ENCODE assay signal across 8 cellular contexts in genomic region chr21:42939581-42940413, GRCh38. TPM values are rescaled to one million over a fixed set of nuclear protein-coding genes. Genes with fewer than 3 reads are reported as not detected.
DNase-seq lines count a peak whose midpoint lies in the region; FAIRE-seq and TF ChIP-seq lines count a peak whose summit lies in the region.

No MANE protein-coding gene starts in this region.

- no peak overlapping the region for H3K4me2 ChIP-seq in endothelial cell of umbilical vein (ENCODE audit: insufficient read depth, low read length)

- CTCF ChIA-PET in endothelial cell of umbilical vein (lab: Charles Lee) = interaction anchor here (1.9 kb wide), 1 partner anchor 23 kb away, joined by 5 read pairs; no protein-coding TSS in a partner anchor
- CTCF ChIA-PET in activated naive CD4-positive, alpha-beta T cell treated with anti-CD3 and anti-CD28 coated beads, Interleukin-2, amount 10 ng/mL, durations not matched to agents 7 days and 5 days (lab: Charles Lee) = no interaction called here

- intact Hi-C loops in endothelial cell of umbilical vein (cut with micrococcal nuclease) = no loop called here

- H3K27ac Mint-ChIP-seq in activated naive CD4-positive, alpha-beta T cell treated with anti-CD3 and anti-CD28 coated beads, Interleukin-2, amount 10 ng/mL, durations not matched to agents 7 days and 5 days = no peak overlapping the region

- no peak overlapping the region for H3K9ac ChIP-seq in endothelial cell of umbilical vein (replicated peaks; ENCODE audit: extremely low read depth, insufficient read depth, low read length)

- peaks cover 3% of the 10 kb centered on the region for H3K4me1 ChIP-seq in endothelial cell of umbilical vein (ENCODE audit: control insufficient read depth, extremely low read depth, insufficient read depth, low read length)

- no peak overlapping the region for H3K27ac ChIP-seq in endothelial cell of umbilical vein (ENCODE audit: insufficient read depth, low read depth, low read length)

- no peaks in the 10 kb centered on the region for H3K36me3 ChIP-seq in endothelial cell of umbilical vein (ENCODE audit: control insufficient read depth in 2 of 2, extremely low read depth in 1 of 2, insufficient read depth in 2 of 2, low read length in 2 of 2)

- no peaks in the 10 kb centered on the region for H3K36me3 Mint-ChIP-seq in activated naive CD4-positive, alpha-beta T cell treated with anti-CD3 and anti-CD28 coated beads, Interleukin-2, amount 10 ng/mL, durations not matched to agents 7 days and 5 days

- H3K4me3 ChIP-seq in AG09309 (ENCODE audit: control insufficient read depth, low read depth, low read length) (peak overlapping the region; percentile 32), endothelial cell of umbilical vein (replicated peaks in 1 of 3; ENCODE audit: insufficient read depth in 1 of 3, low read depth in 1 of 3, low read length in 3 of 3) (no peak overlapping the region)

- no peaks in the 10 kb centered on the region for H4K20me1 ChIP-seq in endothelial cell of umbilical vein (replicated peaks; ENCODE audit: control insufficient read depth, extremely low read depth, insufficient read depth, low read length)

- H3K9me3 Mint-ChIP-seq in activated naive CD4-positive, alpha-beta T cell treated with anti-CD3 and anti-CD28 coated beads, Interleukin-2, amount 10 ng/mL, durations not matched to agents 7 days and 5 days = no peaks in the 10 kb centered on the region

- H3K9me1 ChIP-seq in endothelial cell of umbilical vein (replicated peaks; ENCODE audit: control insufficient read depth, extremely low read depth, insufficient read depth, low read length) = no peaks in the 10 kb centered on the region

- H3K9me3 ChIP-seq in endothelial cell of umbilical vein (replicated peaks; ENCODE audit: control insufficient read depth, insufficient read depth, low read length) = no peaks in the 10 kb centered on the region

- peaks cover 3 to 4% of the 10 kb centered on the region in 2 experiments for H3K27me3 ChIP-seq in endothelial cell of umbilical vein (ENCODE audit: control insufficient read depth in 2 of 2, insufficient read depth in 2 of 2, low read length in 2 of 2)

- no TSS peak for BruUV-seq in endothelial cell of umbilical vein (replicated peaks; lab: Mats Ljungman, UMichigan)

- no peak for TF ChIP-seq POLR2A in endothelial cell of umbilical vein (IDR thresholded peaks at IDR 0.05; ENCODE audit: low read depth, low read length)

- no peaks in the 10 kb centered on the region for H3K79me2 ChIP-seq in endothelial cell of umbilical vein (ENCODE audit: control insufficient read depth, insufficient read depth, low read length)

- FAIRE-seq in endothelial cell of umbilical vein (lab: Jason Lieb, UNC) = peak; percentile 83
- no peak for FAIRE-seq in GM19239 (lab: Jason Lieb, UNC)

- H3K27me3 Mint-ChIP-seq in activated naive CD4-positive, alpha-beta T cell treated with anti-CD3 and anti-CD28 coated beads, Interleukin-2, amount 10 ng/mL, durations not matched to agents 7 days and 5 days = peaks cover 10% of the 10 kb centered on the region

- DNase-seq in AG09309 (ENCODE audit: low read depth) (peak; percentile 89), NCI-H460 (ENCODE audit: extremely low read depth, low read depth) (peak; percentile 88), endothelial cell of umbilical vein (ENCODE audit: low read depth, low spot score) (peak; percentile 79), mucosa of gallbladder (ENCODE audit: low spot score) (peak; percentile 84), KG1 (lab: John Stamatoyannopoulos, UW) (no peak), GM19239 (ENCODE audit: insufficient read length, low spot score) (no peak), NCI-H1417 treated with DMSO at 0.1 percent for 48 hours (lab: John Stamatoyannopoulos, UW) (no peak)
- DNase-seq in activated naive CD4-positive, alpha-beta T cell treated with anti-CD3 and anti-CD28 coated beads, Interleukin-2, amount 10 ng/mL, durations not matched to agents 7 days and 5 days = no peak

- TF ChIP-seq CTCF in AG09309 (IDR thresholded peaks at IDR 0.05; ENCODE audit: control insufficient read depth, insufficient read depth, low read depth, low read length, missing control alignments) (no peak), endothelial cell of umbilical vein (IDR thresholded peaks at IDR 0.05; ENCODE audit: extremely low read depth in 1 of 2, insufficient read depth in 1 of 2, low read depth in 1 of 2, low read length in 2 of 2) (no peak)

- POLR2A ChIA-PET in endothelial cell of umbilical vein (lab: Charles Lee) = no interaction called here

- H3K4me1 Mint-ChIP-seq in activated naive CD4-positive, alpha-beta T cell treated with anti-CD3 and anti-CD28 coated beads, Interleukin-2, amount 10 ng/mL, durations not matched to agents 7 days and 5 days = no peaks in the 10 kb centered on the region

- no peak overlapping the region for H3K4me3 Mint-ChIP-seq in activated naive CD4-positive, alpha-beta T cell treated with anti-CD3 and anti-CD28 coated beads, Interleukin-2, amount 10 ng/mL, durations not matched to agents 7 days and 5 days

- dilution Hi-C loops in endothelial cell of umbilical vein (cut with MboI; ENCODE audit: extremely low pct_ligation_motif_present, low sequenced_read_pairs) = no loop called here

- no peak overlapping the region for H2AFZ ChIP-seq in endothelial cell of umbilical vein (ENCODE audit: low read depth, low read length)

TF ChIP-seq in endothelial cell of umbilical vein, 7 proteins besides CTCF, POLR2A, EP300 and RAD21:
- TF ChIP-seq GATA2 (IDR thresholded peaks at IDR 0.05; ENCODE audit: insufficient read depth, insufficient read length, low read depth, low read length) = no peak
- TF ChIP-seq FOS (IDR thresholded peaks at IDR 0.05; ENCODE audit: borderline replicate concordance, insufficient read depth, low read length) = peak; percentile 11

RNA-seq across cellular contexts. Expression of gene ERVH48-1, which starts 14.4 kb away (rescaled TPM):
- total RNA-seq in NCI-H460 (2014; rRNA removed; shearing (Covaris generic)) = not detected in 2 replicates
- polyA plus RNA-seq in NCI-H460 (2014; cell fraction: nucleus; rRNA removed) = not detected in 2 replicates
- total RNA-seq in endothelial cell of umbilical vein (not detected in 2 replicates), mucosa of gallbladder (not detected)
- not detected in 2 replicates for polyA plus RNA-seq in endothelial cell of umbilical vein
- not detected in 2 replicates for polyA plus RNA-seq in endothelial cell of umbilical vein (2011; cell fraction: cytosol; rRNA removed)
- polyA plus RNA-seq in endothelial cell of umbilical vein (2011; cell fraction: nucleus; rRNA removed) = not detected in 2 replicates
- not detected in 2 replicates for polyA plus RNA-seq in endothelial cell of umbilical vein (2012)
- 0.15 TPM in 1 of 2 replicates, not detected in the other for polyA minus RNA-seq in endothelial cell of umbilical vein
- 0.41 TPM for polyA minus RNA-seq in endothelial cell of umbilical vein (2011; cell fraction: cytosol; rRNA and poly(A)+ RNA removed)
- polyA minus RNA-seq in endothelial cell of umbilical vein (2011; cell fraction: nucleus; rRNA and poly(A)+ RNA removed) = not detected in 2 replicates

RNA-seq across cellular contexts. Expression of gene PKNOX1, which starts 34.6 kb away (rescaled TPM):
- 9.7 and 9.8 TPM in 2 replicates for total RNA-seq in NCI-H460 (2014; rRNA removed; shearing (Covaris generic))
- 6.4 and 8.0 TPM in 2 replicates for polyA plus RNA-seq in NCI-H460 (2014; cell fraction: nucleus; rRNA removed)
- total RNA-seq in endothelial cell of umbilical vein = 16.6 and 19.3 TPM in 2 replicates
- 15.8 and 23.6 TPM in 2 replicates for polyA plus RNA-seq in endothelial cell of umbilical vein
- 25.0 and 30.5 TPM in 2 replicates for polyA plus RNA-seq in endothelial cell of umbilical vein (2011; cell fraction: cytosol; rRNA removed)
- polyA plus RNA-seq in endothelial cell of umbilical vein (2011; cell fraction: nucleus; rRNA removed) = 29.6 and 32.6 TPM in 2 replicates
- 17.2 and 23.2 TPM in 2 replicates for polyA plus RNA-seq in endothelial cell of umbilical vein (2012)
- polyA minus RNA-seq in endothelial cell of umbilical vein = 41.7 and 44.5 TPM in 2 replicates
- 34.1 TPM for polyA minus RNA-seq in endothelial cell of umbilical vein (2011; cell fraction: cytosol; rRNA and poly(A)+ RNA removed)
- 19.1 and 33.3 TPM in 2 replicates for polyA minus RNA-seq in endothelial cell of umbilical vein (2011; cell fraction: nucleus; rRNA and poly(A)+ RNA removed)
- 21.7 TPM for total RNA-seq in mucosa of gallbladder

RNA-seq across cellular contexts. Expression of gene NDUFV3, which starts 46.7 kb away (rescaled TPM):
- total RNA-seq in NCI-H460 (2014; rRNA removed; shearing (Covaris generic)) = 28.0 and 30.1 TPM in 2 replicates
- 27.4 and 30.0 TPM in 2 replicates for polyA plus RNA-seq in NCI-H460 (2014; cell fraction: nucleus; rRNA removed)
- total RNA-seq in endothelial cell of umbilical vein (40.6 and 45.7 TPM in 2 replicates), mucosa of gallbladder (37.5 TPM)
- polyA plus RNA-seq in endothelial cell of umbilical vein = 12.1 and 13.4 TPM in 2 replicates
- polyA plus RNA-seq in endothelial cell of umbilical vein (2011; cell fraction: cytosol; rRNA removed) = 20.0 and 20.9 TPM in 2 replicates
- 20.5 and 21.2 TPM in 2 replicates for polyA plus RNA-seq in endothelial cell of umbilical vein (2011; cell fraction: nucleus; rRNA removed)
- polyA plus RNA-seq in endothelial cell of umbilical vein (2012) = 36.7 and 37.4 TPM in 2 replicates
- polyA minus RNA-seq in endothelial cell of umbilical vein = 8.1 and 12.2 TPM in 2 replicates
- polyA minus RNA-seq in endothelial cell of umbilical vein (2011; cell fraction: cytosol; rRNA and poly(A)+ RNA removed) = 39.0 TPM
- polyA minus RNA-seq in endothelial cell of umbilical vein (2011; cell fraction: nucleus; rRNA and poly(A)+ RNA removed) = 4.6 and 6.2 TPM in 2 replicates

Comparison
In these comparisons a context has a peak if more than half of its experiments do, and no peak if none do; other contexts are left out.
1. DNase-seq: peak in AG09309 (single experiment), NCI-H460 (single experiment), endothelial cell of umbilical vein (single experiment) and mucosa of gallbladder (single experiment); none in activated naive CD4-positive, alpha-beta T cell treated with anti-CD3 and anti-CD28 coated beads, Interleukin-2, amount 10 ng/mL, durations not matched to agents 7 days and 5 days (single experiment), KG1 (single experiment), GM19239 (single experiment) and NCI-H1417 treated with DMSO at 0.1 percent for 48 hours (single experiment).